Comparison of ENCODE assay signal across 25 cellular contexts in genomic region chr22:31923761-31924160, GRCh38.
"Had no signal": no experiment of that assay in that cellular context is flagged by ENCODE, and none has a peak within 500 bp of the region (broad histone marks: within the 10 kb centered on the region; RNA-seq: fewer than 3 reads in every experiment).

No MANE protein-coding gene starts in this region.

- DNase-seq: activated CD4-positive, alpha-beta T cell treated with anti-CD3 and anti-CD28 coated beads for 4 hours; activated CD4-positive, alpha-beta T cell treated with anti-CD3 and anti-CD28 coated beads, Interleukin-2, amount 50 U/mL, for 48 hours; activated CD8-positive, alpha-beta memory T cell treated with anti-CD3 and anti-CD28 coated beads for 24 hours; activated effector memory CD4-positive, alpha-beta T cell treated with Interleukin-2 at 50 U/mL for 16 hours; activated naive CD4-positive, alpha-beta T cell treated with anti-CD3 and anti-CD28 coated beads for 36 hours; activated naive CD8-positive, alpha-beta T cell treated with anti-CD3 and anti-CD28 coated beads for 36 hours; effector CD4-positive, alpha-beta T cell; foreskin keratinocyte; kidney glomerular epithelial cell; left ventricle myocardium superior; naive thymus-derived CD4-positive, alpha-beta T cell; stimulated activated CD4-positive, alpha-beta T cell treated with anti-CD3 and anti-CD28 coated beads, Interleukin-4, amount 100 ng/mL, for 24 hours; stimulated activated naive CD8-positive, alpha-beta T cell treated with anti-CD3 and anti-CD28 coated beads, Interleukin-15, amount 100 ng/mL, for 72 hours; upper lobe of right lung had no signal

- H3K27me3 ChIP-seq: adrenal gland, cardiac muscle cell, heart right ventricle, upper lobe of right lung had no signal

- H3K36me3 Mint-ChIP-seq: activated naive CD8-positive, alpha-beta T cell treated with anti-CD3 and anti-CD28 coated beads for 36 hours; brain; mesothelial cell of epicardium; stimulated activated effector memory CD8-positive, alpha-beta T cell treated with anti-CD3 and anti-CD28 coated beads, Interleukin-12 subunit alpha, Interleukin-12 subunit beta, amount 100 ng/mL, for 72 hours had no signal

- H3K4me1 ChIP-seq: esophagus muscularis mucosa, foreskin keratinocyte, tibial artery had no signal

- H3K27ac Mint-ChIP-seq: activated naive CD4-positive, alpha-beta T cell treated with anti-CD3 and anti-CD28 coated beads for 36 hours; activated naive CD8-positive, alpha-beta T cell treated with anti-CD3 and anti-CD28 coated beads for 36 hours; mesothelial cell of epicardium; naive thymus-derived CD4-positive, alpha-beta T cell; stimulated activated effector memory CD8-positive, alpha-beta T cell treated with anti-CD3 and anti-CD28 coated beads, Interleukin-12 subunit alpha, Interleukin-12 subunit beta, amount 100 ng/mL, for 72 hours; stimulated activated naive CD8-positive, alpha-beta T cell treated with anti-CD3 and anti-CD28 coated beads, Interleukin-15, amount 100 ng/mL, for 72 hours had no signal

- H3K4me3 Mint-ChIP-seq: activated naive CD4-positive, alpha-beta T cell treated with anti-CD3 and anti-CD28 coated beads for 36 hours; activated naive CD8-positive, alpha-beta T cell treated with anti-CD3 and anti-CD28 coated beads for 36 hours; brain; mesothelial cell of epicardium; naive thymus-derived CD4-positive, alpha-beta T cell; neural crest cell; stimulated activated effector memory CD8-positive, alpha-beta T cell treated with anti-CD3 and anti-CD28 coated beads, Interleukin-12 subunit alpha, Interleukin-12 subunit beta, amount 100 ng/mL, for 72 hours; stimulated activated naive CD8-positive, alpha-beta T cell treated with anti-CD3 and anti-CD28 coated beads, Interleukin-15, amount 100 ng/mL, for 72 hours had no signal

- H3K9me3 ChIP-seq: adrenal gland, esophagus muscularis mucosa, heart right ventricle, tibial artery, upper lobe of right lung had no signal

- H3K9me3 Mint-ChIP-seq: activated naive CD4-positive, alpha-beta T cell treated with anti-CD3 and anti-CD28 coated beads for 36 hours; activated naive CD8-positive, alpha-beta T cell treated with anti-CD3 and anti-CD28 coated beads for 36 hours; brain; mesothelial cell of epicardium; stimulated activated effector memory CD8-positive, alpha-beta T cell treated with anti-CD3 and anti-CD28 coated beads, Interleukin-12 subunit alpha, Interleukin-12 subunit beta, amount 100 ng/mL, for 72 hours; stimulated activated naive CD8-positive, alpha-beta T cell treated with anti-CD3 and anti-CD28 coated beads, Interleukin-15, amount 100 ng/mL, for 72 hours had no signal

- H3K4me3 ChIP-seq: adrenal gland, cardiac muscle cell, esophagus muscularis mucosa, heart right ventricle, skin epidermis, tibial artery, upper lobe of right lung had no signal

- H3K27ac ChIP-seq: cardiac muscle cell, esophagus muscularis mucosa, foreskin keratinocyte, tibial artery, upper lobe of right lung, VCaP had no signal

- H3K36me3 ChIP-seq: adrenal gland, cardiac muscle cell, esophagus muscularis mucosa, heart right ventricle, tibial artery, upper lobe of right lung had no signal

- H3K4me1 Mint-ChIP-seq: stimulated activated naive CD8-positive, alpha-beta T cell treated with anti-CD3 and anti-CD28 coated beads, Interleukin-15, amount 100 ng/mL, for 72 hours had no signal
